8 cellular contexts compared by ENCODE assay signal in the genomic region with DNA sequence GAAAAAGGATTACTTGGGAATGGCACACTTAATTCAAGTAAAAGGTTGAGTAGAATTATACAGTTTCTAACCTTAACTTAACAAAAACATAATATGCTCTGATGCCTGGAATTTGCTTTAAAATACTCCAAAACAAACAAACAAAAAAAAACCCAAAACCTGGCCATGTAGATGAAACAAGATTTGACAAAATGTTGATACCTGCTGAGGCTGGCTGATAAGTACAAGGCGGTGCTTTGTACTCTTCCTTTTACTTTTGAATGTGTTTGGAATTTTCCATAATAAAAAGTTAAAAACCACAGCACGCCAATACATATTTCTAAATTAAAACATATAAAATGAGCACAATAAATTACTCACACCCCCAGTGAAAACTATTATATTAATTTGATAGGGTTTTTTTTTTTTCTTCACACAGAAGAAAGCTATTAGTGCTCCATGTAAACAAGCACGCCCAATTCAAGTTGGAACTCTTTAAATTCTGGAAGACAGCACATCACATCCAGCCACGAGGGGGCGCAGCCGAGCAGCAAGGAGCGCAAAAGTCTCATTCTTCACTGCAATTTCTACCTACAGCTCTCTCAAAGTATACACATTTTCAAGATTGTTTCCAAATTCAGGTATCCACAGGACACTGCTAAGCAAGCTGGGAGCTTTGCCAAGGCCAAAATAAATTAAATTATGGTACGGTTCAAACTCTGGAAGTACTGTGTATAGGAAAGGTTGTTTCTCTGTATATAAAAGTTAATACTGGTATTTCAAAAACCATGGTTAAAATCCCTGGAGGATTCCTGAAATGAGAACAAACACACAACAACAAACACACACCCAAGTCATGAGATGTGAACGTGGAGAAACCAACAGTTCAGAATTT. TPM values are rescaled to one million over a fixed set of nuclear protein-coding genes. Genes with fewer than 3 reads are reported as not detected.
DNase-seq lines count a peak whose midpoint lies in the region; ATAC-seq, FAIRE-seq and TF ChIP-seq lines count a peak whose summit lies in the region.

No MANE protein-coding gene starts in this region.

- DNase-seq in NCI-H2081 (lab: John Stamatoyannopoulos, UW), result peak; percentile 67 to 79
- DNase-seq in UCSD-AML1 (lab: John Stamatoyannopoulos, UW; ENCODE audit: unreplicated experiment), result peak; percentile 86
- peak in 1 of 4 experiments; percentile 91 for DNase-seq in K562 (ENCODE audit: extremely low read depth in 1 of 4, low spot score in 3 of 4)
- no peak for DNase-seq in keratinocyte (ENCODE audit: low read depth, low spot score)
- peak; percentile 65 to 76 for DNase-seq in stimulated activated CD4-positive, alpha-beta T cell treated with anti-CD3 and anti-CD28 coated beads, Interleukin-15, amount 100 ng/mL, for 48 hours (ENCODE audit: low read depth in 2 of 2)
- DNase-seq in HuH-7 (ENCODE audit: low spot score), result no peak

- H3K4me1 ChIP-seq in K562 (replicated peaks in 1 of 2; ENCODE audit: control insufficient read depth in 2 of 2, insufficient read depth in 2 of 2, low read length in 2 of 2) (peaks cover 28 to 64% of the 10 kb centered on the region in 2 experiments), keratinocyte (ENCODE audit: control insufficient read depth, extremely low read depth, insufficient read depth, low read length) (peaks cover 90% of the 10 kb centered on the region)

- in situ Hi-C loops in K562 (cut with MboI), result no loop called here

- H3K4me2 ChIP-seq in K562 (ENCODE audit: insufficient read depth, low read length) (0 out of 2 replicates have a peak overlapping the region, but pooled peaks have one; percentile 40), keratinocyte (ENCODE audit: control insufficient read depth, extremely low read depth, insufficient read depth, low read depth, low read length) (peak overlapping the region; percentile 85)

- H4K20me1 ChIP-seq in K562 (replicated peaks; ENCODE audit: control insufficient read depth, insufficient read depth, low read length) (peaks cover 30% of the 10 kb centered on the region), keratinocyte (ENCODE audit: control insufficient read depth, extremely low read depth, insufficient read depth, low read length) (no peaks in the 10 kb centered on the region)

- H3K79me2 ChIP-seq in K562 (ENCODE audit: control insufficient read depth, insufficient read depth, low read length) (peaks cover 100% of the 10 kb centered on the region), keratinocyte (ENCODE audit: control insufficient read depth, insufficient read depth, low read length) (peaks cover 89% of the 10 kb centered on the region)

- H3K27ac ChIP-seq in K562 (ENCODE audit: extremely low read depth, low read depth, low read length), result peak overlapping the region; percentile 96
- H3K27ac ChIP-seq in keratinocyte (ENCODE audit: control insufficient read depth, insufficient read depth, low read length), result peak overlapping the region; percentile 100

- POLR2A ChIA-PET in K562 (lab: Yijun Ruan, JAX), result interaction anchor here (0.6 to 4.4 kb wide), 11 partner anchors 9 to 271 kb away, joined by 3 to 19 read pairs (median 3); no protein-coding TSS in a partner anchor

- peak overlapping the region in 1 of 2 experiments; percentile 86; a peak in 2 of 4 replicates for H3K9ac ChIP-seq in K562 (ENCODE audit: insufficient read depth in 1 of 2, low read depth in 2 of 2, low read length in 2 of 2)
- peak overlapping the region; percentile 88 for H3K9ac ChIP-seq in keratinocyte (ENCODE audit: control insufficient read depth, extremely low read depth, insufficient read depth, low read length)

- ATAC-seq in K562 (no peak), HG02759 (IDR thresholded peaks at IDR 0.05; ENCODE audit: unreplicated experiment) (no peak)

- H3K27me3 ChIP-seq in K562 (ENCODE audit: control insufficient read depth in 2 of 2, insufficient read depth in 2 of 2, low read length in 2 of 2) (no peaks in the 10 kb centered on the region), keratinocyte (ENCODE audit: control insufficient read depth, extremely low read depth, insufficient read depth, low read length) (no peaks in the 10 kb centered on the region)

- TF ChIP-seq EP300 in K562 (IDR thresholded peaks at IDR 0.05; ENCODE audit: low read length), result no peak; the same call in 1 of the 2 replicates

- BruUV-seq in K562 (replicated peaks; lab: Mats Ljungman, UMichigan), result no TSS peak

- TF ChIP-seq POLR2A in K562 (conservative IDR thresholded peaks at IDR 0.05), result no peak

- no peaks in the 10 kb centered on the region for H3K9me1 ChIP-seq in K562 (ENCODE audit: control insufficient read depth, insufficient read depth, low read length)
- H3K9me1 ChIP-seq in keratinocyte (ENCODE audit: control insufficient read depth, extremely low read depth, insufficient read depth, low read length), result no peaks in the 10 kb centered on the region

- H3K36me3 ChIP-seq in K562 (ENCODE audit: control insufficient read depth, insufficient read depth, low read length), result no peaks in the 10 kb centered on the region; the same call in 2 of the 3 replicates
- no peaks in the 10 kb centered on the region for H3K36me3 ChIP-seq in keratinocyte (ENCODE audit: control insufficient read depth in 2 of 2, extremely low read depth in 1 of 2, insufficient read depth in 2 of 2, low read length in 2 of 2)

- intact Hi-C loops in K562 (cut with micrococcal nuclease), result loop anchor here (1.0 to 2.0 kb wide), 4 partner anchors 121 to 219 kb away; no protein-coding TSS in a partner anchor

- CTCF ChIA-PET in K562 (lab: Yijun Ruan, JAX; ENCODE audit: low intra/inter-chr PET ratio), result interaction anchor here (0.6 to 2.8 kb wide), 6 partner anchors 54 to 220 kb away, joined by 3 to 25 read pairs (median 4); no protein-coding TSS in a partner anchor

- no peak overlapping the region for H2AFZ ChIP-seq in K562 (ENCODE audit: low read depth, low read length)
- H2AFZ ChIP-seq in keratinocyte (ENCODE audit: control insufficient read depth, low read length), result no peak overlapping the region

- TF ChIP-seq CTCF in GM12872 (IDR thresholded peaks at IDR 0.05; ENCODE audit: insufficient read depth, low read depth, low read length) (peak; percentile 88), K562 (IDR thresholded peaks at IDR 0.05 in 2 of 3, conservative IDR thresholded peaks at IDR 0.05 in 1 of 3; ENCODE audit: insufficient read depth in 2 of 3, low read depth in 1 of 3, low read length in 3 of 3) (peak; percentile 89 to 92 (median 92)), keratinocyte (optimal IDR thresholded peaks at IDR 0.05 in 1 of 3, IDR thresholded peaks at IDR 0.05 in 1 of 3, conservative IDR thresholded peaks at IDR 0.05 in 1 of 3; ENCODE audit: extremely low read depth in 1 of 3, insufficient read depth in 2 of 3, low read length in 3 of 3) (peak; percentile 86 to 97 (median 87))

- peak; percentile 80 to 82 for TF ChIP-seq RAD21 in K562 (CRISPR knock-in tag; conservative IDR thresholded peaks at IDR 0.05 in 1 of 2, IDR thresholded peaks at IDR 0.05 in 1 of 2)

- WGBS in K562 (ENCODE audit: insufficient coverage, low coverage, missing lambda C conversion rate), result 2% methylated on average over 9 of the region's 9 CpGs

- dilution Hi-C loops in keratinocyte (cut with MboI; ENCODE audit: extremely low pct_ligation_motif_present, low sequenced_read_pairs), result no loop called here

- FAIRE-seq in K562 (lab: Jason Lieb, UNC) (peak; percentile 90), keratinocyte (lab: Jason Lieb, UNC) (peak; percentile 69)

- no peak overlapping the region; the same call in 1 of the 2 replicates for H3K4me3 ChIP-seq in K562
- peak overlapping the region in 2 of 3 experiments; percentile 22 to 46 for H3K4me3 ChIP-seq in keratinocyte (ENCODE audit: control insufficient read depth in 2 of 3, extremely low read depth in 1 of 3, insufficient read depth in 2 of 3, low read depth in 1 of 3, low read length in 3 of 3)

- no peaks in the 10 kb centered on the region for H3K9me3 ChIP-seq in K562 (replicated peaks; ENCODE audit: control insufficient read depth, insufficient read depth, low read depth, low read length)
- H3K9me3 ChIP-seq in keratinocyte (ENCODE audit: control insufficient read depth, low read depth, low read length), result no peaks in the 10 kb centered on the region

RNA-seq across cellular contexts. Expression of gene SERTAD2, which starts 7.5 kb away (rescaled TPM):
- 9.0 and 18.6 TPM in 2 replicates for total RNA-seq in K562 (2011; cell fraction: chromatin; rRNA removed; ENCODE audit: low replicate concordance)
- total RNA-seq in K562 (2011; cell fraction: nucleolus; rRNA removed), result 8.2 and 9.5 TPM in 2 replicates
- total RNA-seq in K562 (2011; cell fraction: nucleoplasm; rRNA removed), result 17.8 and 37.0 TPM in 2 replicates
- total RNA-seq in K562 (2014; rRNA removed) (5.3 and 5.9 TPM in 2 replicates), K562 (2014; rRNA removed; fragmentation: Illumina TruSeq; extraction: Trizol) (5.7 and 6.1 TPM in 2 replicates), K562 (2015; rRNA removed; fragmentation: Illumina TruSeq; extraction: Trizol) (6.5 and 7.1 TPM in 2 replicates), K562 (2021) (11.3 and 11.6 TPM in 2 replicates)
- polyA plus RNA-seq in K562 (2011; rRNA removed) (5.9 and 6.6 TPM in 2 replicates), K562 (2014; fragmentation: Illumina TruSeq; extraction: Trizol) (9.4 and 12.5 TPM in 2 replicates), K562 (2014; fragmentation: Nextera tagmentation; extraction: Ambion mirVana) (1 to 10 TPM; 3.0 to 3.4 TPM), K562 (2014; rRNA removed) (6.3 and 7.5 TPM in 2 replicates), keratinocyte (11.2 to 13.4 TPM (median 13.1 TPM) in 3 replicates)
- polyA plus RNA-seq in K562 (2011; cell fraction: cytosol; rRNA removed), result 6.1 and 8.2 TPM in 2 replicates
- polyA plus RNA-seq in K562 (2011; cell fraction: nucleus; rRNA removed), result 5.4 and 7.0 TPM in 2 replicates
- 10.7 and 11.1 TPM in 2 replicates for polyA plus RNA-seq in K562 (2012)
- 11.4 and 12.5 TPM in 2 replicates for polyA minus RNA-seq in K562 (2011; rRNA and poly(A)+ RNA removed)
- 5.9 and 8.6 TPM in 2 replicates for polyA minus RNA-seq in K562 (2011; cell fraction: cytosol; rRNA and poly(A)+ RNA removed)
- polyA minus RNA-seq in K562 (2011; cell fraction: nucleus; rRNA and poly(A)+ RNA removed), result 7.7 and 10.0 TPM in 2 replicates
- 13.1 TPM for polyA plus RNA-seq in keratinocyte (2011; ENCODE audit: low read depth)
- polyA plus RNA-seq in keratinocyte (2011; cell fraction: cytosol; rRNA removed), result 10.2 and 14.2 TPM in 2 replicates
- 20.6 and 23.7 TPM in 2 replicates for polyA plus RNA-seq in keratinocyte (2011; cell fraction: nucleus; rRNA removed)
- polyA plus RNA-seq in keratinocyte (2012; ENCODE audit: low replicate concordance), result 16.7 and 27.2 TPM in 2 replicates
- polyA minus RNA-seq in keratinocyte, result 13.2 to 19.6 TPM (median 16.9 TPM) in 3 replicates
- 15.2 TPM for polyA minus RNA-seq in keratinocyte (2011; cell fraction: cytosol; rRNA and poly(A)+ RNA removed)
- polyA minus RNA-seq in keratinocyte (2011; cell fraction: nucleus; rRNA and poly(A)+ RNA removed), result 12.3 and 23.7 TPM in 2 replicates

Comparison
In these comparisons a context has a peak if more than half of its experiments do, and no peak if none do; other contexts are left out.
1. DNase-seq: peak in NCI-H2081 (2 of 2), UCSD-AML1 (single experiment) and stimulated activated CD4-positive, alpha-beta T cell treated with anti-CD3 and anti-CD28 coated beads, Interleukin-15, amount 100 ng/mL, for 48 hours (2 of 2); none in keratinocyte (single experiment) and HuH-7 (single experiment).
2. Peak in every context shown above with its lines, with median percentiles within 50 percentile points of each other: CTCF ChIP-seq.